Comparison of ENCODE assay signal across 1 cellular context in genomic region chr1:235160965-235161684, GRCh38.
A peak's percentile ranks its signal among the peaks of the same experiment; 100 is the strongest.
TF ChIP-seq lines count a peak whose summit lies in the region.

TSS of gene RBM34 (minus strand) at chr1:235161250. CDS start at chr1:235161226, 24 bp downstream.

TF ChIP-seq in K562, 482 proteins besides CTCF, POLR2A, EP300 and RAD21 (continued from another document and continues in another):
- TF ChIP-seq ZNF518B (CRISPR knock-in tag; IDR thresholded peaks at IDR 0.05): no peak
- TF ChIP-seq BRF2 (IDR thresholded peaks at IDR 0.05; ENCODE audit: borderline replicate concordance, insufficient read depth, insufficient read length): no peak
- peak; percentile 28; the same call in 1 of the 2 replicates for TF ChIP-seq NR2F6 (CRISPR knock-in tag; IDR thresholded peaks at IDR 0.05)
- TF ChIP-seq MYC (IDR thresholded peaks at IDR 0.05; ENCODE audit: low read depth, low read length): peak; percentile 88
- no peak; the same call in 1 of the 2 replicates for TF ChIP-seq MYC (CRISPR knock-in tag; IDR thresholded peaks at IDR 0.05; ENCODE audit: borderline replicate concordance, low read depth)
- TF ChIP-seq ZNF830 (CRISPR knock-in tag; IDR thresholded peaks at IDR 0.05): 0 out of 2 replicates have a peak, but pooled peaks have one; percentile 19
- no peak for TF ChIP-seq CREM (IDR thresholded peaks at IDR 0.05; ENCODE audit: low read depth)
- no peak for TF ChIP-seq ELK3 (CRISPR knock-in tag; IDR thresholded peaks at IDR 0.05)
- peak; percentile 86 for TF ChIP-seq PCBP1 (IDR thresholded peaks at IDR 0.05; ENCODE audit: low read depth, low read length, poor library complexity, severe bottlenecking)
- no peak for TF ChIP-seq RFX5 (IDR thresholded peaks at IDR 0.05; ENCODE audit: low read depth, low read length)
- 0 out of 2 replicates have a peak, but pooled peaks have one; percentile 31 for TF ChIP-seq ZNF592 (IDR thresholded peaks at IDR 0.05)
- TF ChIP-seq MCM5 (IDR thresholded peaks at IDR 0.05; ENCODE audit: low read depth): no peak
- TF ChIP-seq SMC3 (conservative IDR thresholded peaks at IDR 0.05; ENCODE audit: insufficient read depth, low read depth, low read length): no peak
- TF ChIP-seq TAF7 (tag; IDR thresholded peaks at IDR 0.05): peak; percentile 97
- TF ChIP-seq CSDE1 (IDR thresholded peaks at IDR 0.05): peak in 1 of 2 experiments; percentile 19; a peak in 1 of 4 replicates
- TF ChIP-seq ZFX (CRISPR knock-in tag; IDR thresholded peaks at IDR 0.05): peak; percentile 90
- no peak for TF ChIP-seq PURB (CRISPR knock-in tag; IDR thresholded peaks at IDR 0.05; ENCODE audit: low read depth)
- TF ChIP-seq SIN3B (IDR thresholded peaks at IDR 0.05; ENCODE audit: low read depth): peak; percentile 72; the same call in 1 of the 2 replicates
- TF ChIP-seq GABPB1 (CRISPR knock-in tag; IDR thresholded peaks at IDR 0.05): peak; percentile 94
- 0 out of 2 replicates have a peak, but pooled peaks have one; percentile 74 for TF ChIP-seq ZNF695 (CRISPR knock-in tag; IDR thresholded peaks at IDR 0.05)
- peak; percentile 98 for TF ChIP-seq TAF9B (IDR thresholded peaks at IDR 0.05; ENCODE audit: partially characterized antibody)
- no peak for TF ChIP-seq TSHZ1 (CRISPR knock-in tag; IDR thresholded peaks at IDR 0.05)
- no peak for TF ChIP-seq MCM3 (IDR thresholded peaks at IDR 0.05)
- TF ChIP-seq ZNF277 (CRISPR knock-in tag; IDR thresholded peaks at IDR 0.05; ENCODE audit: borderline replicate concordance): no peak
- peak in 2 of 3 experiments; percentile 61 to 94; a peak in 3 of 6 replicates for TF ChIP-seq ZBTB11 (CRISPR knock-in tag; IDR thresholded peaks at IDR 0.05)
- TF ChIP-seq POLR2AphosphoS2 (IDR thresholded peaks at IDR 0.05; ENCODE audit: low read length): peak; percentile 84; the same call in 1 of the 2 replicates
- no peak for TF ChIP-seq CEBPG (CRISPR knock-in tag; IDR thresholded peaks at IDR 0.05)
- TF ChIP-seq CEBPG (tag; conservative IDR thresholded peaks at IDR 0.05 in 1 of 2, IDR thresholded peaks at IDR 0.05 in 1 of 2): peak in 1 of 2 experiments; percentile 47; a peak in 2 of 4 replicates
- TF ChIP-seq COPS2 (conservative IDR thresholded peaks at IDR 0.05): no peak
- TF ChIP-seq BRD4 (IDR thresholded peaks at IDR 0.05): no peak
- TF ChIP-seq ETV6 (IDR thresholded peaks at IDR 0.05; ENCODE audit: borderline replicate concordance in 1 of 2, low read depth in 2 of 2, low read length in 1 of 2): peak; percentile 56 to 70; a peak in 1 of 4 replicates
- no peak for TF ChIP-seq ETV6 (CRISPR knock-in tag; IDR thresholded peaks at IDR 0.05; ENCODE audit: borderline replicate concordance)
- no peak for TF ChIP-seq SREBF2 (CRISPR knock-in tag; IDR thresholded peaks at IDR 0.05)
- TF ChIP-seq ZNF780A (CRISPR knock-in tag; IDR thresholded peaks at IDR 0.05): peak; percentile 58; the same call in 1 of the 2 replicates
- TF ChIP-seq CHD2 (IDR thresholded peaks at IDR 0.05; ENCODE audit: low read depth, low read length): peak; percentile 9; the same call in 1 of the 2 replicates
- TF ChIP-seq ETS1 (conservative IDR thresholded peaks at IDR 0.05; ENCODE audit: control insufficient read depth, low read depth, low read length): peak; percentile 61
- TF ChIP-seq POLR2H (tag; IDR thresholded peaks at IDR 0.05; ENCODE audit: low read depth): peak; percentile 94
- no peak for TF ChIP-seq JUNB (CRISPR knock-in tag; conservative IDR thresholded peaks at IDR 0.05)
- 0 out of 2 replicates have a peak, but pooled peaks have one; percentile 20 for TF ChIP-seq NFIX (CRISPR knock-in tag; IDR thresholded peaks at IDR 0.05; ENCODE audit: low read depth)
